Comparison of ENCODE assay signal across 14 cellular contexts in genomic region chr16:50765866-50766265, GRCh38. TPM values are rescaled to one million over a fixed set of nuclear protein-coding genes. Genes with fewer than 3 reads are reported as not detected.
DNase-seq lines count a peak whose midpoint lies in the region; ATAC-seq lines count a peak whose summit lies in the region.
"Had no signal": no experiment of that assay in that cellular context is flagged by ENCODE, and none has a peak within 500 bp of the region (broad histone marks: within the 10 kb centered on the region; RNA-seq: fewer than 3 reads in every experiment).

No MANE protein-coding gene starts in this region.

- CTCF ChIA-PET in activated CD4-positive, alpha-beta T cell treated with anti-CD3 and anti-CD28 coated beads for 36 hours (lab: Charles Lee): interaction anchor here (0.6 to 3.3 kb wide), 20 partner anchors 11 to 614 kb away, joined by 3 to 21 read pairs (median 3); partner anchors contain the start of genes CYLD and SNX20

- H3K27ac Mint-ChIP-seq in activated CD4-positive, alpha-beta T cell treated with anti-CD3 and anti-CD28 coated beads for 36 hours: peak overlapping the region; percentile 92
- peak overlapping the region; percentile 93 for H3K27ac Mint-ChIP-seq in activated naive CD4-positive, alpha-beta T cell treated with anti-CD3 and anti-CD28 coated beads, Interleukin-2, amount 50 U/mL, for 24 hours
- H3K27ac Mint-ChIP-seq in activated T-helper 17 cell treated with anti-CD3 and anti-CD28 coated beads, Interleukin-2, amount 50 U/mL, for 72 hours: peak overlapping the region; percentile 82
- H3K27ac Mint-ChIP-seq in stimulated activated effector memory CD8-positive, alpha-beta T cell treated with anti-CD3 and anti-CD28 coated beads, Interleukin-12 subunit alpha, Interleukin-12 subunit beta, amount 100 ng/mL, for 72 hours: peak overlapping the region; percentile 60

- POLR2A ChIA-PET in activated CD4-positive, alpha-beta T cell treated with anti-CD3 and anti-CD28 coated beads for 36 hours (lab: Charles Lee): interaction anchor here (0.6 to 1.7 kb wide), 6 partner anchors 21 to 492 kb away, joined by 3 to 5 read pairs (median 4); partner anchors contain the start of gene CYLD

- peaks cover 20% of the 10 kb centered on the region for H3K9me3 Mint-ChIP-seq in activated CD4-positive, alpha-beta T cell treated with anti-CD3 and anti-CD28 coated beads for 36 hours (ENCODE audit: low read depth)
- no peaks in the 10 kb centered on the region for H3K9me3 Mint-ChIP-seq in activated naive CD4-positive, alpha-beta T cell treated with anti-CD3 and anti-CD28 coated beads, Interleukin-2, amount 50 U/mL, for 24 hours
- H3K9me3 Mint-ChIP-seq in activated T-helper 17 cell treated with anti-CD3 and anti-CD28 coated beads, Interleukin-2, amount 50 U/mL, for 72 hours: peaks cover 5% of the 10 kb centered on the region
- H3K9me3 Mint-ChIP-seq in stimulated activated effector memory CD8-positive, alpha-beta T cell treated with anti-CD3 and anti-CD28 coated beads, Interleukin-12 subunit alpha, Interleukin-12 subunit beta, amount 100 ng/mL, for 72 hours: peaks cover 10% of the 10 kb centered on the region

- peak overlapping the region; percentile 34 for H3K4me3 Mint-ChIP-seq in activated CD4-positive, alpha-beta T cell treated with anti-CD3 and anti-CD28 coated beads for 36 hours
- H3K4me3 Mint-ChIP-seq in activated naive CD4-positive, alpha-beta T cell treated with anti-CD3 and anti-CD28 coated beads, Interleukin-2, amount 50 U/mL, for 24 hours: peak overlapping the region; percentile 69
- H3K4me3 Mint-ChIP-seq in activated T-helper 17 cell treated with anti-CD3 and anti-CD28 coated beads, Interleukin-2, amount 50 U/mL, for 72 hours: peak overlapping the region; percentile 75
- peak overlapping the region; percentile 24 for H3K4me3 Mint-ChIP-seq in stimulated activated effector memory CD8-positive, alpha-beta T cell treated with anti-CD3 and anti-CD28 coated beads, Interleukin-12 subunit alpha, Interleukin-12 subunit beta, amount 100 ng/mL, for 72 hours

- intact Hi-C loops in activated CD4-positive, alpha-beta T cell treated with anti-CD3 and anti-CD28 coated beads for 36 hours (cut with DNase I, micrococcal nuclease): loop anchor here (1.0 to 5.0 kb wide), 3 partner anchors 12 to 489 kb away; no protein-coding TSS in a partner anchor

- no peaks in the 10 kb centered on the region for H3K27me3 Mint-ChIP-seq in activated CD4-positive, alpha-beta T cell treated with anti-CD3 and anti-CD28 coated beads for 36 hours
- no peaks in the 10 kb centered on the region for H3K27me3 Mint-ChIP-seq in activated naive CD4-positive, alpha-beta T cell treated with anti-CD3 and anti-CD28 coated beads, Interleukin-2, amount 50 U/mL, for 24 hours
- H3K27me3 Mint-ChIP-seq in activated T-helper 17 cell treated with anti-CD3 and anti-CD28 coated beads, Interleukin-2, amount 50 U/mL, for 72 hours: no peaks in the 10 kb centered on the region

- peaks cover 68% of the 10 kb centered on the region for H3K36me3 Mint-ChIP-seq in activated CD4-positive, alpha-beta T cell treated with anti-CD3 and anti-CD28 coated beads for 36 hours (ENCODE audit: low read depth)
- peaks cover 47% of the 10 kb centered on the region for H3K36me3 Mint-ChIP-seq in activated naive CD4-positive, alpha-beta T cell treated with anti-CD3 and anti-CD28 coated beads, Interleukin-2, amount 50 U/mL, for 24 hours
- peaks cover 100% of the 10 kb centered on the region for H3K36me3 Mint-ChIP-seq in activated T-helper 17 cell treated with anti-CD3 and anti-CD28 coated beads, Interleukin-2, amount 50 U/mL, for 72 hours (ENCODE audit: low read depth)
- peaks cover 100% of the 10 kb centered on the region for H3K36me3 Mint-ChIP-seq in stimulated activated effector memory CD8-positive, alpha-beta T cell treated with anti-CD3 and anti-CD28 coated beads, Interleukin-12 subunit alpha, Interleukin-12 subunit beta, amount 100 ng/mL, for 72 hours

- H3K4me1 Mint-ChIP-seq in activated CD4-positive, alpha-beta T cell treated with anti-CD3 and anti-CD28 coated beads for 36 hours: peaks cover 94% of the 10 kb centered on the region
- H3K4me1 Mint-ChIP-seq in activated naive CD4-positive, alpha-beta T cell treated with anti-CD3 and anti-CD28 coated beads, Interleukin-2, amount 50 U/mL, for 24 hours: peaks cover 95% of the 10 kb centered on the region
- peaks cover 68% of the 10 kb centered on the region for H3K4me1 Mint-ChIP-seq in activated T-helper 17 cell treated with anti-CD3 and anti-CD28 coated beads, Interleukin-2, amount 50 U/mL, for 72 hours
- H3K4me1 Mint-ChIP-seq in stimulated activated effector memory CD8-positive, alpha-beta T cell treated with anti-CD3 and anti-CD28 coated beads, Interleukin-12 subunit alpha, Interleukin-12 subunit beta, amount 100 ng/mL, for 72 hours: peaks cover 76% of the 10 kb centered on the region

- no peak for DNase-seq in activated CD4-positive, alpha-beta T cell treated with anti-CD3 and anti-CD28 coated beads for 36 hours
- no peak for DNase-seq in activated CD4-positive, alpha-beta T cell treated with anti-CD3 and anti-CD28 coated beads for 48 hours
- DNase-seq in activated naive CD4-positive, alpha-beta T cell (lab: John Stamatoyannopoulos, UW): no peak
- DNase-seq in stimulated activated effector memory CD8-positive, alpha-beta T cell treated with anti-CD3 and anti-CD28 coated beads, Interleukin-12 subunit alpha, Interleukin-12 subunit beta, amount 100 ng/mL, for 72 hours (ENCODE audit: low spot score in 2 of 2): no peak
- no peak for DNase-seq in iPS-NIHi11 (ENCODE audit: low spot score)
- no peak for DNase-seq in HUDEP-2 (lab: John Stamatoyannopoulos, UW; ENCODE audit: unreplicated experiment in 76 of 76)
- DNase-seq: 8988T, BE2C, GF-D8, NCI-H187 treated with DMSO at 0.1 percent for 48 hours, NCI-H446, NCI-H69 had no signal

- ATAC-seq in activated CD4-positive, alpha-beta T cell treated with anti-CD3 and anti-CD28 coated beads for 36 hours: peak; percentile 23
- ATAC-seq in activated T-helper 17 cell treated with anti-CD3 and anti-CD28 coated beads, Interleukin-2, amount 50 U/mL, for 72 hours (replicated peaks): peak; percentile 28
- ATAC-seq in stimulated activated effector memory CD8-positive, alpha-beta T cell treated with anti-CD3 and anti-CD28 coated beads, Interleukin-12 subunit alpha, Interleukin-12 subunit beta, amount 100 ng/mL, for 72 hours: no peak

RNA-seq across cellular contexts. Expression of gene CYLD, which starts 24.0 kb away (rescaled TPM):
- total RNA-seq in activated CD4-positive, alpha-beta T cell treated with anti-CD3 and anti-CD28 coated beads for 36 hours: 10 to 100 TPM; 72.4 to 92.8 TPM
- total RNA-seq in activated T-helper 17 cell treated with anti-CD3 and anti-CD28 coated beads, Interleukin-2, amount 50 U/mL, for 72 hours: 100 to 1,000 TPM; 112 to 130 TPM

Comparison
In these comparisons a context has a peak if more than half of its experiments do, and no peak if none do; other contexts are left out.
1. H3K4me3 Mint-ChIP-seq: peak in every context shown above with its lines; median percentile 75 in activated T-helper 17 cell treated with anti-CD3 and anti-CD28 coated beads, Interleukin-2, amount 50 U/mL, for 72 hours; 69 in activated naive CD4-positive, alpha-beta T cell treated with anti-CD3 and anti-CD28 coated beads, Interleukin-2, amount 50 U/mL, for 24 hours; 34 in activated CD4-positive, alpha-beta T cell treated with anti-CD3 and anti-CD28 coated beads for 36 hours; 24 in stimulated activated effector memory CD8-positive, alpha-beta T cell treated with anti-CD3 and anti-CD28 coated beads, Interleukin-12 subunit alpha, Interleukin-12 subunit beta, amount 100 ng/mL, for 72 hours.